1 cellular context compared by ENCODE assay signal in genomic region chr18:48065601-48065995, GRCh38.
TF ChIP-seq lines count a peak whose summit lies in the region.

No MANE protein-coding gene starts in this region.

TF ChIP-seq in H1, 55 proteins besides CTCF, POLR2A, EP300 and RAD21 (continued from another document):
- TF ChIP-seq SIN3A (conservative IDR thresholded peaks at IDR 0.05 in 1 of 2, IDR thresholded peaks at IDR 0.05 in 1 of 2; ENCODE audit: low read depth in 1 of 2, low read length in 2 of 2) (no peak), EGR1 (IDR thresholded peaks at IDR 0.05; ENCODE audit: borderline replicate concordance, low read depth, low read length) (no peak), E2F6 (IDR thresholded peaks at IDR 0.05) (no peak), SP4 (IDR thresholded peaks at IDR 0.05; ENCODE audit: low read length) (no peak)
TF ChIP-seq in H1: peak in this region for 0.
